Comparison of ENCODE assay signal across 1 cellular context in the genomic region with DNA sequence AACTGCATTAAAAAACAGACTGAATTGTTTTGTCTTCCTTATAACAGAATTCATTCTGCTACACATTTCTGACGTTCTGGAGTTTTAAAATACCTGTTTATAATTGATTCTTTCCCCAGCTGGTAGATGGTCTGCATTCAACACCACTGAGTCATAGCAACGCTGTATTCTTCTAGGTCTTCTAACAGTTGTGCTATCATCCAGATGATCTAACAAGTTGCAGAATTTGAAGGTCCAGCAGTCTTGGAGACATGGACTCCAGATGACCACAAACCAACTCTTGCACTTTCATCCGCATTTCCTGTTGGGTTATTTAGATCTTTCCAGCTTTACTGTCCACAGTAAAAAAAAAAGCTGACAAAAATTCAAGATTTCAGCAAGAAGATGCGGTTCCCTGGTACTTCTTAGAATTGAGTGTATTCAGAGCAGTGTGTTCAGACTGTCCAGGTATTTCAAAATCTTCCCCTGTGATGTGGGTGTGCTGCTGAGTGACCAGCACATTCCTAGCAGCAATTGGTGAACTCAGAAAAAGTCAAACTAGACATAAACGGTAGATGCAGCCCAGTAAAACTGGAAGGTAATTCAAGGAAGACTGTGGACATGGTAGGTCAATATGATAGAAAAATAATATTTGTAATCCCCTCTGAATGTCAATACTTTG.
TF ChIP-seq lines count a peak whose summit lies in the region.

No MANE protein-coding gene starts in this region.

TF ChIP-seq in GM23338, 12 proteins besides CTCF, POLR2A, EP300 and RAD21 (continued from another document):
- TF ChIP-seq, protein P1, sequence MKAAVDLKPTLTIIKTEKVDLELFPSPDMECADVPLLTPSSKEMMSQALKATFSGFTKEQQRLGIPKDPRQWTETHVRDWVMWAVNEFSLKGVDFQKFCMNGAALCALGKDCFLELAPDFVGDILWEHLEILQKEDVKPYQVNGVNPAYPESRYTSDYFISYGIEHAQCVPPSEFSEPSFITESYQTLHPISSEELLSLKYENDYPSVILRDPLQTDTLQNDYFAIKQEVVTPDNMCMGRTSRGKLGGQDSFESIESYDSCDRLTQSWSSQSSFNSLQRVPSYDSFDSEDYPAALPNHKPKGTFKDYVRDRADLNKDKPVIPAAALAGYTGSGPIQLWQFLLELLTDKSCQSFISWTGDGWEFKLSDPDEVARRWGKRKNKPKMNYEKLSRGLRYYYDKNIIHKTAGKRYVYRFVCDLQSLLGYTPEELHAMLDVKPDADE (IDR thresholded peaks at IDR 0.05), result no peak
- TF ChIP-seq, protein P2, sequence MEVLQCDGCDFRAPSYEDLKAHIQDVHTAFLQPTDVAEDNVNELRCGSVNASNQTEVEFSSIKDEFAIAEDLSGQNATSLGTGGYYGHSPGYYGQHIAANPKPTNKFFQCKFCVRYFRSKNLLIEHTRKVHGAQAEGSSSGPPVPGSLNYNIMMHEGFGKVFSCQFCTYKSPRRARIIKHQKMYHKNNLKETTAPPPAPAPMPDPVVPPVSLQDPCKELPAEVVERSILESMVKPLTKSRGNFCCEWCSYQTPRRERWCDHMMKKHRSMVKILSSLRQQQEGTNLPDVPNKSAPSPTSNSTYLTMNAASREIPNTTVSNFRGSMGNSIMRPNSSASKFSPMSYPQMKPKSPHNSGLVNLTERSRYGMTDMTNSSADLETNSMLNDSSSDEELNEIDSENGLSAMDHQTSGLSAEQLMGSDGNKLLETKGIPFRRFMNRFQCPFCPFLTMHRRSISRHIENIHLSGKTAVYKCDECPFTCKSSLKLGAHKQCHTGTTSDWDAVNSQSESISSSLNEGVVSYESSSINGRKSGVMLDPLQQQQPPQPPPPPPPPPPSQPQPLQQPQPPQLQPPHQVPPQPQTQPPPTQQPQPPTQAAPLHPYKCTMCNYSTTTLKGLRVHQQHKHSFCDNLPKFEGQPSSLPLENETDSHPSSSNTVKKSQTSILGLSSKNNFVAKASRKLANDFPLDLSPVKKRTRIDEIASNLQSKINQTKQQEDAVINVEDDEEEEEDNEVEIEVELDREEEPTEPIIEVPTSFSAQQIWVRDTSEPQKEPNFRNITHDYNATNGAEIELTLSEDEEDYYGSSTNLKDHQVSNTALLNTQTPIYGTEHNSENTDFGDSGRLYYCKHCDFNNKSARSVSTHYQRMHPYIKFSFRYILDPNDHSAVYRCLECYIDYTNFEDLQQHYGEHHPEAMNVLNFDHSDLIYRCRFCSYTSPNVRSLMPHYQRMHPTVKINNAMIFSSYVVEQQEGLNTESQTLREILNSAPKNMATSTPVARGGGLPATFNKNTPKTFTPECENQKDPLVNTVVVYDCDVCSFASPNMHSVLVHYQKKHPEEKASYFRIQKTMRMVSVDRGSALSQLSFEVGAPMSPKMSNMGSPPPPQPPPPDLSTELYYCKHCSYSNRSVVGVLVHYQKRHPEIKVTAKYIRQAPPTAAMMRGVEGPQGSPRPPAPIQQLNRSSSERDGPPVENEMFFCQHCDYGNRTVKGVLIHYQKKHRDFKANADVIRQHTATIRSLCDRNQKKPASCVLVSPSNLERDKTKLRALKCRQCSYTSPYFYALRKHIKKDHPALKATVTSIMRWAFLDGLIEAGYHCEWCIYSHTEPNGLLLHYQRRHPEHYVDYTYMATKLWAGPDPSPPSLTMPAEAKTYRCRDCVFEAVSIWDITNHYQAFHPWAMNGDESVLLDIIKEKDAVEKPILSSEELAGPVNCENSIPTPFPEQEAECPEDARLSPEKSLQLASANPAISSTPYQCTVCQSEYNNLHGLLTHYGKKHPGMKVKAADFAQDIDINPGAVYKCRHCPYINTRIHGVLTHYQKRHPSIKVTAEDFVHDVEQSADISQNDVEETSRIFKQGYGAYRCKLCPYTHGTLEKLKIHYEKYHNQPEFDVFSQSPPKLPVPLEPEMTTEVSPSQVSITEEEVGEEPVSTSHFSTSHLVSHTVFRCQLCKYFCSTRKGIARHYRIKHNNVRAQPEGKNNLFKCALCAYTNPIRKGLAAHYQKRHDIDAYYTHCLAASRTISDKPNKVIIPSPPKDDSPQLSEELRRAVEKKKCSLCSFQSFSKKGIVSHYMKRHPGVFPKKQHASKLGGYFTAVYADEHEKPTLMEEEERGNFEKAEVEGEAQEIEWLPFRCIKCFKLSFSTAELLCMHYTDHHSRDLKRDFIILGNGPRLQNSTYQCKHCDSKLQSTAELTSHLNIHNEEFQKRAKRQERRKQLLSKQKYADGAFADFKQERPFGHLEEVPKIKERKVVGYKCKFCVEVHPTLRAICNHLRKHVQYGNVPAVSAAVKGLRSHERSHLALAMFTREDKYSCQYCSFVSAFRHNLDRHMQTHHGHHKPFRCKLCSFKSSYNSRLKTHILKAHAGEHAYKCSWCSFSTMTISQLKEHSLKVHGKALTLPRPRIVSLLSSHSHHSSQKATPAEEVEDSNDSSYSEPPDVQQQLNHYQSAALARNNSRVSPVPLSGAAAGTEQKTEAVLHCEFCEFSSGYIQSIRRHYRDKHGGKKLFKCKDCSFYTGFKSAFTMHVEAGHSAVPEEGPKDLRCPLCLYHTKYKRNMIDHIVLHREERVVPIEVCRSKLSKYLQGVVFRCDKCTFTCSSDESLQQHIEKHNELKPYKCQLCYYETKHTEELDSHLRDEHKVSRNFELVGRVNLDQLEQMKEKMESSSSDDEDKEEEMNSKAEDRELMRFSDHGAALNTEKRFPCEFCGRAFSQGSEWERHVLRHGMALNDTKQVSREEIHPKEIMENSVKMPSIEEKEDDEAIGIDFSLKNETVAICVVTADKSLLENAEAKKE (CRISPR knock-in tag; IDR thresholded peaks at IDR 0.05), result no peak
- no peak for TF ChIP-seq NANOG (IDR thresholded peaks at IDR 0.05; ENCODE audit: borderline replicate concordance)
- no peak for TF ChIP-seq POLR2AphosphoS5 (IDR thresholded peaks at IDR 0.05; ENCODE audit: low read depth)
- TF ChIP-seq STAT1 (IDR thresholded peaks at IDR 0.05; ENCODE audit: unreplicated experiment), result no peak
- TF ChIP-seq JUNB (IDR thresholded peaks at IDR 0.05; ENCODE audit: unreplicated experiment), result no peak
- no peak for TF ChIP-seq CREB1 (CRISPR knock-in tag; IDR thresholded peaks at IDR 0.05; ENCODE audit: low read depth)
- TF ChIP-seq, protein P3, sequence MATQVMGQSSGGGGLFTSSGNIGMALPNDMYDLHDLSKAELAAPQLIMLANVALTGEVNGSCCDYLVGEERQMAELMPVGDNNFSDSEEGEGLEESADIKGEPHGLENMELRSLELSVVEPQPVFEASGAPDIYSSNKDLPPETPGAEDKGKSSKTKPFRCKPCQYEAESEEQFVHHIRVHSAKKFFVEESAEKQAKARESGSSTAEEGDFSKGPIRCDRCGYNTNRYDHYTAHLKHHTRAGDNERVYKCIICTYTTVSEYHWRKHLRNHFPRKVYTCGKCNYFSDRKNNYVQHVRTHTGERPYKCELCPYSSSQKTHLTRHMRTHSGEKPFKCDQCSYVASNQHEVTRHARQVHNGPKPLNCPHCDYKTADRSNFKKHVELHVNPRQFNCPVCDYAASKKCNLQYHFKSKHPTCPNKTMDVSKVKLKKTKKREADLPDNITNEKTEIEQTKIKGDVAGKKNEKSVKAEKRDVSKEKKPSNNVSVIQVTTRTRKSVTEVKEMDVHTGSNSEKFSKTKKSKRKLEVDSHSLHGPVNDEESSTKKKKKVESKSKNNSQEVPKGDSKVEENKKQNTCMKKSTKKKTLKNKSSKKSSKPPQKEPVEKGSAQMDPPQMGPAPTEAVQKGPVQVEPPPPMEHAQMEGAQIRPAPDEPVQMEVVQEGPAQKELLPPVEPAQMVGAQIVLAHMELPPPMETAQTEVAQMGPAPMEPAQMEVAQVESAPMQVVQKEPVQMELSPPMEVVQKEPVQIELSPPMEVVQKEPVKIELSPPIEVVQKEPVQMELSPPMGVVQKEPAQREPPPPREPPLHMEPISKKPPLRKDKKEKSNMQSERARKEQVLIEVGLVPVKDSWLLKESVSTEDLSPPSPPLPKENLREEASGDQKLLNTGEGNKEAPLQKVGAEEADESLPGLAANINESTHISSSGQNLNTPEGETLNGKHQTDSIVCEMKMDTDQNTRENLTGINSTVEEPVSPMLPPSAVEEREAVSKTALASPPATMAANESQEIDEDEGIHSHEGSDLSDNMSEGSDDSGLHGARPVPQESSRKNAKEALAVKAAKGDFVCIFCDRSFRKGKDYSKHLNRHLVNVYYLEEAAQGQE (IDR thresholded peaks at IDR 0.05; ENCODE audit: unreplicated experiment), result no peak
- no peak for TF ChIP-seq ZNF331 (CRISPR knock-in tag; IDR thresholded peaks at IDR 0.05; ENCODE audit: low read depth)
- no peak for TF ChIP-seq EZH2 (IDR thresholded peaks at IDR 0.05; ENCODE audit: low read depth, unreplicated experiment)
